In genomic region chr2:54191361-54192130, GRCh38 we compare ENCODE assay signal across 18 cellular contexts.
A peak's percentile ranks its signal among the peaks of the same experiment; 100 is the strongest.
DNase-seq lines count a peak whose midpoint lies in the region; ATAC-seq, FAIRE-seq and TF ChIP-seq lines count a peak whose summit lies in the region.
"Had no signal": no experiment of that assay in that cellular context is flagged by ENCODE, and none has a peak within 500 bp of the region (broad histone marks: within the 10 kb centered on the region; RNA-seq: fewer than 3 reads in every experiment).

No MANE protein-coding gene starts in this region.

- no peak for TF ChIP-seq RAD21 in HepG2 (CRISPR knock-in tag; IDR thresholded peaks at IDR 0.05)
- TF ChIP-seq RAD21 in H1 (IDR thresholded peaks at IDR 0.05 in 1 of 2, conservative IDR thresholded peaks at IDR 0.05 in 1 of 2; ENCODE audit: low read depth in 2 of 2, low read length in 2 of 2) = no peak

- no peaks in the 10 kb centered on the region; the same call in 1 of the 2 replicates for H3K27me3 Mint-ChIP-seq in H9 (ENCODE audit: low read depth)
- H3K27me3 Mint-ChIP-seq: CD4-positive, alpha-beta memory T cell had no signal

- intact Hi-C loops in HepG2 (cut with micrococcal nuclease; ENCODE audit: unreplicated experiment) = no loop called here
- intact Hi-C loops in right lobe of liver (cut with DNase I) = no loop called here

- H3K27ac Mint-ChIP-seq in H9 = no peak overlapping the region
- H3K27ac Mint-ChIP-seq: GM23338 had no signal

- H3K56ac ChIP-seq in H9 (ENCODE audit: insufficient read length, low read depth, low read length) (no peak overlapping the region), H1 (replicated peaks; ENCODE audit: insufficient read length, low read depth, low read length) (no peak overlapping the region)

- H3K4me1 ChIP-seq in HepG2 (ENCODE audit: insufficient read depth, low read length) = peaks cover 10% of the 10 kb centered on the region
- no peaks in the 10 kb centered on the region for H3K4me1 ChIP-seq in right lobe of liver
- no peaks in the 10 kb centered on the region for H3K4me1 ChIP-seq in H9 (ENCODE audit: insufficient read depth, low read length)
- no peaks in the 10 kb centered on the region for H3K4me1 ChIP-seq in H1 (replicated peaks in 1 of 4; ENCODE audit: control insufficient read depth in 3 of 4, insufficient read depth in 4 of 4, low read length in 3 of 4)
- H3K4me1 ChIP-seq: BE2C, HAP-1 had no signal

- in situ Hi-C loops in HepG2 (cut with HindIII; ENCODE audit: extremely low pct_ligation_motif_present, low pct_unique_long_range_greater_than_20kb) = no loop called here
- in situ Hi-C loops in GM13976 (cut with MboI; ENCODE audit: low sequenced_read_pairs, unreplicated experiment) = no loop called here

- H3K18ac ChIP-seq in H9 (ENCODE audit: insufficient read length, low read depth, low read length) = no peak overlapping the region
- no peak overlapping the region for H3K18ac ChIP-seq in H1 (ENCODE audit: extremely low read depth, low read length)

- FAIRE-seq in HepG2 (lab: Jason Lieb, UNC) (no peak), H1 (lab: Jason Lieb, UNC) (no peak)
- FAIRE-seq: D721Med, G401.6 had no signal

- CTCF ChIA-PET in HepG2 (lab: Yijun Ruan, JAX; ENCODE audit: low intra/inter-chr PET ratio, low total read pairs) (no interaction called here), H1 (lab: Charles Lee; ENCODE audit: partially characterized antibody) (interaction anchor here (0.9 to 1.1 kb wide), 2 partner anchors 320 to 408 kb away, joined by 3 to 4 read pairs; no protein-coding TSS in a partner anchor)

- no peaks in the 10 kb centered on the region for H3K36me3 Mint-ChIP-seq in H9 (ENCODE audit: insufficient read depth in 1 of 3, low read depth in 3 of 3)

- H2AK5ac ChIP-seq in H9 (ENCODE audit: insufficient read length, low read length) (no peak overlapping the region), H1 (ENCODE audit: low read depth, low read length) (no peak overlapping the region)

- H3K4ac ChIP-seq in H9 (ENCODE audit: low read depth, low read length) (no peak overlapping the region), H1 (replicated peaks; ENCODE audit: insufficient read length, low read depth, low read length) (no peak overlapping the region)

- DNase-seq in HepG2 (ENCODE audit: low spot score) = no peak
- DNase-seq in right lobe of liver = no peak
- DNase-seq in H9 = no peak
- DNase-seq in H1 (ENCODE audit: low read depth in 1 of 2, low spot score in 2 of 2) = no peak
- DNase-seq in NCI-H748 treated with DMSO at 0.1 percent for 48 hours (lab: John Stamatoyannopoulos, UW) = no peak
- DNase-seq in GM13976 (ENCODE audit: low spot score) = no peak
- DNase-seq: 8988T; BE2C; CD4-positive, alpha-beta memory T cell; DMS153; DMS79 treated with DMSO at 0.1 percent for 48 hours; EL had no signal

- TF ChIP-seq POLR2A in HepG2 (IDR thresholded peaks at IDR 0.05; ENCODE audit: insufficient read depth in 1 of 2, low read depth in 2 of 2, low read length in 2 of 2) (no peak), right lobe of liver (IDR thresholded peaks at IDR 0.05) (no peak), H1 (IDR thresholded peaks at IDR 0.05; ENCODE audit: control extremely low read depth in 1 of 2, low read depth in 2 of 2, low read length in 2 of 2) (no peak)

- TF ChIP-seq EP300 in HepG2 (IDR thresholded peaks at IDR 0.05; ENCODE audit: low read depth in 2 of 2, low read length in 2 of 2) (no peak), HepG2 (CRISPR knock-in tag; IDR thresholded peaks at IDR 0.05; ENCODE audit: borderline replicate concordance) (no peak), H1 (IDR thresholded peaks at IDR 0.05; ENCODE audit: borderline replicate concordance in 1 of 2, low read depth in 2 of 2, low read length in 2 of 2) (no peak)

- H3T11ph ChIP-seq in H9 (ENCODE audit: low read length) = no peak overlapping the region

- H3K23ac ChIP-seq in H9 (ENCODE audit: insufficient read length, low read depth, low read length) = no peak overlapping the region
- H3K23ac ChIP-seq in H1 (ENCODE audit: insufficient read length) = no peak overlapping the region

- H3K9me3 Mint-ChIP-seq in H9 = no peaks in the 10 kb centered on the region
- H3K9me3 Mint-ChIP-seq: CD4-positive, alpha-beta memory T cell; GM23338 had no signal

- H2AFZ ChIP-seq in HepG2 (ENCODE audit: low read length) = no peak overlapping the region
- no peak overlapping the region for H2AFZ ChIP-seq in H9 (ENCODE audit: low read length)
- H2AFZ ChIP-seq in H1 (ENCODE audit: low read length) = no peak overlapping the region
- H2AFZ ChIP-seq: GM23338 had no signal

- ATAC-seq in HepG2 = no peak
- ATAC-seq in right lobe of liver = no peak
- ATAC-seq in GM21526 (IDR thresholded peaks at IDR 0.05; ENCODE audit: low FRiP score, unreplicated experiment) = no peak
- ATAC-seq: GM23338 had no signal

- H4K8ac ChIP-seq in H9 (replicated peaks; ENCODE audit: insufficient read length, low read depth, low read length) (no peak overlapping the region), H1 (ENCODE audit: extremely low read depth, insufficient read depth, low read length) (no peak overlapping the region)

- H3K9me3 ChIP-seq in HepG2 (ENCODE audit: low read length) (no peaks in the 10 kb centered on the region), right lobe of liver (no peaks in the 10 kb centered on the region), H9 (ENCODE audit: control insufficient read depth, low read depth, low read length) (no peaks in the 10 kb centered on the region), H1 (ENCODE audit: insufficient read depth in 2 of 2, low read depth in 1 of 2, low read length in 1 of 2) (no peaks in the 10 kb centered on the region)
- H3K9me3 ChIP-seq: BE2C, HAP-1 had no signal

- no peaks in the 10 kb centered on the region for H3K23me2 ChIP-seq in H9 (ENCODE audit: insufficient read length, low read depth, low read length, poor library complexity, severe bottlenecking)
- no peaks in the 10 kb centered on the region for H3K23me2 ChIP-seq in H1 (ENCODE audit: low read depth, low read length)

- no peak overlapping the region for H3K4me3 ChIP-seq in HepG2 (replicated peaks in 1 of 3; ENCODE audit: insufficient read depth in 1 of 3, low read depth in 2 of 3, low read length in 3 of 3)
- no peak overlapping the region for H3K4me3 ChIP-seq in right lobe of liver
- no peak overlapping the region for H3K4me3 ChIP-seq in H1 (ENCODE audit: extremely low read depth in 1 of 4, insufficient read depth in 2 of 4, low read depth in 3 of 4, low read length in 4 of 4)
- H3K4me3 ChIP-seq: GM23338, HAP-1 had no signal

- no peak for TF ChIP-seq CTCF in HepG2 (CRISPR knock-in tag; IDR thresholded peaks at IDR 0.05)
- TF ChIP-seq CTCF in right lobe of liver (IDR thresholded peaks at IDR 0.05) = no peak
- TF ChIP-seq CTCF in H9 (conservative IDR thresholded peaks at IDR 0.05) = no peak
- no peak for TF ChIP-seq CTCF in H1 (IDR thresholded peaks at IDR 0.05; ENCODE audit: control extremely low read depth in 1 of 3, insufficient read depth in 1 of 3, low read depth in 1 of 3, low read length in 3 of 3)
- no peak for TF ChIP-seq CTCF in GM13976 (IDR thresholded peaks at IDR 0.05; ENCODE audit: borderline replicate concordance, control extremely low read depth, extremely low read depth, insufficient read depth, missing control alignments)

- no peak overlapping the region for H2BK120ac ChIP-seq in H9 (ENCODE audit: low read depth, low read length, poor library complexity, severe bottlenecking)
- no peak overlapping the region for H2BK120ac ChIP-seq in H1 (replicated peaks; ENCODE audit: low read depth, low read length)

- H3K14ac ChIP-seq in H9 (ENCODE audit: insufficient read depth, low read length) (peak overlapping the region; percentile 49; the same call in 1 of the 2 replicates), H1 (ENCODE audit: insufficient read length) (no peak overlapping the region)

- H3K9ac ChIP-seq in HepG2 (ENCODE audit: insufficient read depth, low read depth, low read length) (no peak overlapping the region), H9 (ENCODE audit: extremely low read depth, insufficient read length, low read length) (no peak overlapping the region), H1 (replicated peaks in 1 of 4; ENCODE audit: extremely low read depth in 1 of 4, low read depth in 3 of 4, low read length in 3 of 4) (no peak overlapping the region)

- POLR2A ChIA-PET in HepG2 (lab: Yijun Ruan, JAX) = no interaction called here
- POLR2A ChIA-PET in H1 (lab: Charles Lee; ENCODE audit: partially characterized antibody) = no interaction called here

- H4K5ac ChIP-seq in H9 (ENCODE audit: insufficient read length, low read depth, low read length) (no peak overlapping the region), H1 (ENCODE audit: insufficient read length, low read depth, low read length) (no peak overlapping the region)

- H3K27ac ChIP-seq in HepG2 (ENCODE audit: extremely low read length, insufficient read depth, low read length) (no peak overlapping the region), right lobe of liver (no peak overlapping the region), H9 (ENCODE audit: insufficient read length, low read depth, low read length) (no peak overlapping the region), H1 (ENCODE audit: low read depth, low read length) (no peak overlapping the region)
- H3K27ac ChIP-seq: C4-2B had no signal

- no peak overlapping the region for H2BK5ac ChIP-seq in H9 (ENCODE audit: insufficient read length, low read length)
- H2BK5ac ChIP-seq in H1 (ENCODE audit: low read depth, low read length) = no peak overlapping the region

- WGBS in HepG2 (ENCODE audit: low lambda C conversion rate) = 98% methylated on average over 2 of the region's 2 CpGs
- WGBS in right lobe of liver (ENCODE audit: insufficient coverage, low coverage, low lambda C conversion rate, missing lambda C conversion rate) = 100% methylated on average over 2 of the region's 2 CpGs
- WGBS in H9 (ENCODE audit: extremely low coverage, insufficient read length, low lambda C conversion rate) = no CpG with 5 or more reads among the region's 2 CpGs
- 91% methylated on average over 2 of the region's 2 CpGs; no CpG with 5 or more reads in 1 of the 2 experiments for WGBS in H1 (ENCODE audit: extremely low coverage in 1 of 2, insufficient coverage in 1 of 2, insufficient read length in 1 of 2, insufficient replicate concordance in 2 of 2, low coverage in 1 of 2, low lambda C conversion rate in 2 of 2, missing lambda C conversion rate in 1 of 2), 2 experiments

- H4K20me1 ChIP-seq in HepG2 (ENCODE audit: insufficient read depth, low read length) = no peaks in the 10 kb centered on the region
- H4K20me1 ChIP-seq in H9 (ENCODE audit: control insufficient read depth, insufficient read depth, insufficient read length) = no peaks in the 10 kb centered on the region
- no peaks in the 10 kb centered on the region for H4K20me1 ChIP-seq in H1 (replicated peaks in 1 of 2; ENCODE audit: control insufficient read depth in 1 of 2, insufficient read depth in 2 of 2, low read length in 2 of 2)

- no TSS peak for BruUV-seq in HepG2 (replicated peaks; lab: Mats Ljungman, UMichigan)

- no peak overlapping the region for H3K4me2 ChIP-seq in HepG2 (ENCODE audit: low read depth, low read length)
- no peak overlapping the region for H3K4me2 ChIP-seq in H9 (ENCODE audit: insufficient read depth, insufficient read length, low read length)
- no peak overlapping the region for H3K4me2 ChIP-seq in H1 (ENCODE audit: insufficient read depth in 1 of 2, low read depth in 2 of 2, low read length in 2 of 2)
- H3K4me2 ChIP-seq: GM23338 had no signal

- no peak overlapping the region for H3K4me3 Mint-ChIP-seq in H9
- H3K4me3 Mint-ChIP-seq: CD4-positive, alpha-beta memory T cell; GM23338 had no signal

- H3K36me3 ChIP-seq in HepG2 (replicated peaks in 1 of 2; ENCODE audit: control insufficient read depth in 1 of 2, insufficient read depth in 2 of 2, low read length in 2 of 2) = no peaks in the 10 kb centered on the region
- no peaks in the 10 kb centered on the region for H3K36me3 ChIP-seq in right lobe of liver
- H3K36me3 ChIP-seq in H1 (ENCODE audit: control insufficient read depth in 2 of 4, insufficient read depth in 4 of 4, low read length in 3 of 4) = no peaks in the 10 kb centered on the region
- H3K36me3 ChIP-seq: BE2C, HAP-1 had no signal

- H2BK15ac ChIP-seq in H9 (ENCODE audit: low read depth, low read length) (no peak overlapping the region), H1 (ENCODE audit: low read length) (no peak overlapping the region)

- H3K4me1 Mint-ChIP-seq in H9 = 0 out of 4 replicates have a peak, but pooled peaks cover 0 to 2% of the 10 kb centered on the region in 2 experiments
- H3K4me1 Mint-ChIP-seq: CD4-positive, alpha-beta memory T cell had no signal

- H3K79me1 ChIP-seq in H9 (ENCODE audit: insufficient read depth, low read depth, low read length, poor library complexity, severe bottlenecking) = no peaks in the 10 kb centered on the region
- no peaks in the 10 kb centered on the region for H3K79me1 ChIP-seq in H1 (ENCODE audit: low read depth, low read length)

- no peak overlapping the region for H2BK20ac ChIP-seq in H9 (ENCODE audit: low read depth, low read length, poor library complexity, severe bottlenecking)
- H2BK20ac ChIP-seq in H1 (ENCODE audit: low read length) = no peak overlapping the region

- H2BK12ac ChIP-seq in H9 (ENCODE audit: insufficient read length, low read depth, low read length) (no peak overlapping the region), H1 (ENCODE audit: low read depth, low read length) (no peak overlapping the region)

- no peaks in the 10 kb centered on the region for H3K27me3 ChIP-seq in HepG2 (ENCODE audit: control insufficient read depth in 1 of 2, insufficient read depth in 2 of 2, low read length in 2 of 2)
- no peaks in the 10 kb centered on the region for H3K27me3 ChIP-seq in right lobe of liver
- no peaks in the 10 kb centered on the region for H3K27me3 ChIP-seq in H9 (ENCODE audit: insufficient read depth, low read length)
- no peaks in the 10 kb centered on the region for H3K27me3 ChIP-seq in H1 (replicated peaks in 1 of 4; ENCODE audit: control insufficient read depth in 3 of 4, extremely low read depth in 1 of 4, insufficient read depth in 3 of 4, low read length in 3 of 4)
- H3K27me3 ChIP-seq: BE2C had no signal

- H4K91ac ChIP-seq in H9 (ENCODE audit: insufficient read length, low read depth, low read length) (no peak overlapping the region), H1 (replicated peaks; ENCODE audit: insufficient read length, low read length) (no peak overlapping the region)

- no peaks in the 10 kb centered on the region for H3K79me2 ChIP-seq in HepG2 (ENCODE audit: insufficient read depth, low read length)
- H3K79me2 ChIP-seq in H9 (ENCODE audit: insufficient read depth, low read length) = no peaks in the 10 kb centered on the region
- no peaks in the 10 kb centered on the region for H3K79me2 ChIP-seq in H1 (ENCODE audit: control insufficient read depth in 1 of 2, insufficient read depth in 2 of 2, low read length in 2 of 2)

Comparison
In these comparisons a context has a peak if more than half of its experiments do, and no peak if none do; other contexts are left out.
1. Of the 41 proteins assayed by ChIP-seq in both HepG2 and H1: peak only in HepG2: none; only in H1: KDM1A; in both: none; in neither: 40.